ENCODE assay signal across 26 cellular contexts in the genomic region with DNA sequence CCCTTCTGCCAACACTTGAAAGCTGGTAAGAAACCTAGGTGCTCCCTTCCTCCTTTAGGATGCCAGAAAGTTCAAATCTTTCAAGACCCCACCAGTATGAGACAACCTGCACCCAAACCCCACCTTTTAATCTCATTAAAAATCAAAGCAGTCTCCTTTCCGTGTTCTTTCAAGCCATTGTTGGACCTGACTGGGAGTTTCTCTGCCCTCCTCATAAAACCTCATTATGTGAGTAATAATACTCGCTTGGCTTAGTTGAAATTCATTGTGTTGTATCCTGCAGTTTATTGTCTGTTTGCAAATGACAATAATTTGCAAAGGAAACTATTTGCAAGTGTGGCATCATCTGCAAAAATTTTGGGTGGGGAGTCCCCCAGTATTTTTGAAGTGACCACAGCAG.
"Had no signal": no experiment of that assay in that cellular context is flagged by ENCODE, and none has a peak within 500 bp of the region (broad histone marks: within the 10 kb centered on the region; RNA-seq: fewer than 3 reads in every experiment).

No MANE protein-coding gene starts in this region.

- H3K4me3 Mint-ChIP-seq: mesothelial cell of epicardium; naive B cell; natural killer cell; nephron progenitor cell; stimulated activated naive B cell treated with anti-CD40 and anti-IgM and Interleukin-4, amounts not matched to agents 10 μg/mL and 1 μg/mL and 100 μg/mL, for 72 hours had no signal

- DNase-seq: left ventricle myocardium inferior; mesendoderm; naive B cell; natural killer cell; nephron progenitor cell; pancreas; posterior cingulate gyrus; retina; right cardiac atrium; stimulated activated CD4-positive, alpha-beta T cell treated with anti-CD3 and anti-CD28 coated beads, Interleukin-12 subunit alpha, Interleukin-12 subunit beta, amount 100 ng/mL, for 4 hours; stimulated activated CD4-positive, alpha-beta T cell treated with anti-CD3 and anti-CD28 coated beads, Interleukin-15, amount 100 ng/mL, for 24 hours; stimulated activated CD4-positive, alpha-beta T cell treated with anti-CD3 and anti-CD28 coated beads, Interleukin-2, amount 100 ng/mL, for 24 hours; stimulated activated CD4-positive, alpha-beta T cell treated with anti-CD3 and anti-CD28 coated beads, Interleukin-4, amount 100 ng/mL, for 1 hour; stimulated activated naive B cell treated with anti-CD40 and anti-IgM and Interleukin-4, amounts not matched to agents 10 μg/mL and 1 μg/mL and 100 μg/mL, for 72 hours; stimulated activated naive CD8-positive, alpha-beta T cell treated with anti-CD3 and anti-CD28 coated beads, Interleukin-15, Interleukin-2, amounts not matched to agents 100 U/mL and 50 U/mL, for 24 hours; stomach; testis; thyroid gland; transverse colon; upper lobe of left lung had no signal

- H3K4me3 ChIP-seq: left ventricle myocardium inferior, lung, pancreas, prostate gland, skin epidermis, stomach, testis, thyroid gland, transverse colon, upper lobe of left lung, vagina had no signal

- H3K36me3 Mint-ChIP-seq: mesothelial cell of epicardium; naive B cell; natural killer cell; stimulated activated naive B cell treated with anti-CD40 and anti-IgM and Interleukin-4, amounts not matched to agents 10 μg/mL and 1 μg/mL and 100 μg/mL, for 72 hours had no signal

- H3K9me3 ChIP-seq: left ventricle myocardium inferior, pancreas, prostate gland, stomach, testis, thyroid gland, transverse colon, upper lobe of left lung, vagina had no signal

- H3K4me1 Mint-ChIP-seq: naive B cell; natural killer cell; nephron progenitor cell; stimulated activated naive B cell treated with anti-CD40 and anti-IgM and Interleukin-4, amounts not matched to agents 10 μg/mL and 1 μg/mL and 100 μg/mL, for 72 hours had no signal

- H3K27me3 Mint-ChIP-seq: naive B cell; stimulated activated naive B cell treated with anti-CD40 and anti-IgM and Interleukin-4, amounts not matched to agents 10 μg/mL and 1 μg/mL and 100 μg/mL, for 72 hours had no signal

- H3K27me3 ChIP-seq: pancreas, stomach, testis, thyroid gland, transverse colon, upper lobe of left lung, vagina had no signal

- H3K36me3 ChIP-seq: left ventricle myocardium inferior, pancreas, prostate gland, stomach, thyroid gland, transverse colon, upper lobe of left lung, vagina had no signal

- H3K4me1 ChIP-seq: left ventricle myocardium inferior, pancreas, prostate gland, stomach, testis, thyroid gland, transverse colon, upper lobe of left lung, vagina had no signal

- H3K27ac Mint-ChIP-seq: mesothelial cell of epicardium; naive B cell; natural killer cell; nephron progenitor cell; stimulated activated naive B cell treated with anti-CD40 and anti-IgM and Interleukin-4, amounts not matched to agents 10 μg/mL and 1 μg/mL and 100 μg/mL, for 72 hours had no signal

- ATAC-seq: natural killer cell; pancreas; right cardiac atrium; sciatic nerve; stimulated activated naive B cell treated with anti-CD40 and anti-IgM and Interleukin-4, amounts not matched to agents 10 μg/mL and 1 μg/mL and 100 μg/mL, for 72 hours; stimulated activated naive CD8-positive, alpha-beta T cell treated with anti-CD3 and anti-CD28 coated beads, Interleukin-15, Interleukin-2, amounts not matched to agents 100 U/mL and 50 U/mL, for 24 hours had no signal

- H3K27ac ChIP-seq: left ventricle myocardium inferior, pancreas, prostate gland, skin epidermis, stomach, testis, thyroid gland, transverse colon, upper lobe of left lung, vagina had no signal

- H3K9me3 Mint-ChIP-seq: mesothelial cell of epicardium; nephron progenitor cell; stimulated activated naive B cell treated with anti-CD40 and anti-IgM and Interleukin-4, amounts not matched to agents 10 μg/mL and 1 μg/mL and 100 μg/mL, for 72 hours had no signal
